ENCODE assay signal across 8 cellular contexts in genomic region chr9:21317956-21318923, GRCh38. TPM values are rescaled to one million over a fixed set of nuclear protein-coding genes. Genes with fewer than 3 reads are reported as not detected.
DNase-seq lines count a peak whose midpoint lies in the region; ATAC-seq and TF ChIP-seq lines count a peak whose summit lies in the region.

No MANE protein-coding gene starts in this region.

- H3K9me3 Mint-ChIP-seq in T-cell (no peaks in the 10 kb centered on the region), nephron (no peaks in the 10 kb centered on the region)

- H3K27me3 ChIP-seq in MG63 = peaks cover 11% of the 10 kb centered on the region

- DNase-seq in ELR (ENCODE audit: low read depth) (peak; percentile 72), MG63 (peak; percentile 73), T-cell (peak in 22 of 34 experiments; percentile 4 to 32 (median 16)), GOT3 (lab: John Stamatoyannopoulos, UW) (no peak), GM19240 (ENCODE audit: insufficient read length, low spot score) (no peak)

- peak; percentile 76 for ATAC-seq in GM21529 (IDR thresholded peaks at IDR 0.05; ENCODE audit: unreplicated experiment)
- ATAC-seq in T-cell (replicated peaks in 1 of 4) = peak; percentile 64 to 75 (median 68)
- peak; percentile 73 for ATAC-seq in esophagus mucosa

- H3K4me3 Mint-ChIP-seq in T-cell = no peak overlapping the region
- H3K4me3 Mint-ChIP-seq in nephron = no peak overlapping the region

- H3K27ac Mint-ChIP-seq in T-cell (peak overlapping the region in 1 of 2 donors; percentile 29), nephron (no peak overlapping the region)

- H3K36me3 Mint-ChIP-seq in T-cell (peaks cover 8% of the 10 kb centered on the region), nephron (ENCODE audit: low read depth) (peaks cover 10% of the 10 kb centered on the region)

- H3K4me3 ChIP-seq in MG63 = no peak overlapping the region

- H3K9me3 ChIP-seq in MG63 = no peaks in the 10 kb centered on the region

- POLR2A ChIA-PET in T-cell (lab: Charles Lee) = interaction anchor here (0.6 to 0.7 kb wide), 3 partner anchors 17 to 1882 kb away, joined by 9 to 10 read pairs (median 10); no protein-coding TSS in a partner anchor

- H3K36me3 ChIP-seq in MG63 = peaks cover 24% of the 10 kb centered on the region

- H3K4me1 Mint-ChIP-seq in T-cell (peaks cover 0 to 5% (median 2%) of the 10 kb centered on the region in 3 donors), nephron (no peaks in the 10 kb centered on the region)

- H3K27me3 Mint-ChIP-seq in T-cell (no peaks in the 10 kb centered on the region), nephron (ENCODE audit: low read depth) (peaks cover 8% of the 10 kb centered on the region)

- TF ChIP-seq CTCF in nephron (IDR thresholded peaks at IDR 0.05; ENCODE audit: unreplicated experiment in 3 of 3) = peak; percentile 70 to 78 (median 74)

- CTCF ChIA-PET in T-cell (lab: Charles Lee) = interaction anchor here (0.6 to 1.9 kb wide), 18 partner anchors 11 to 469 kb away, joined by 3 to 11 read pairs (median 4); no protein-coding TSS in a partner anchor

RNA-seq across cellular contexts. Expression of gene IFNA5, which starts 13.1 kb away (rescaled TPM):
- not detected in 2 replicates for total RNA-seq in MG63 (2014; rRNA removed; shearing (Covaris generic); ENCODE audit: low replicate concordance)
- total RNA-seq in T-cell (under 1 TPM in 1 of 5 donors, not detected in 4; 0.29 TPM), esophagus mucosa (not detected)

RNA-seq across cellular contexts. Expression of gene KLHL9, which starts 17.0 kb away (rescaled TPM):
- 46.6 and 58.6 TPM in 2 replicates for total RNA-seq in MG63 (2014; rRNA removed; shearing (Covaris generic); ENCODE audit: low replicate concordance)
- total RNA-seq in T-cell = 10 to 100 TPM; 14.1 to 27.7 (median 26.0) TPM
- 10.1 TPM for total RNA-seq in esophagus mucosa

RNA-seq across cellular contexts. Expression of gene IFNA6, which starts 32.4 kb away (rescaled TPM):
- not detected in 2 replicates for total RNA-seq in MG63 (2014; rRNA removed; shearing (Covaris generic); ENCODE audit: low replicate concordance)
- total RNA-seq in T-cell (not detected), esophagus mucosa (not detected)

RNA-seq across cellular contexts. Expression of gene IFNA13, which starts 49.6 kb away (rescaled TPM):
- not detected in 2 replicates for total RNA-seq in MG63 (2014; rRNA removed; shearing (Covaris generic); ENCODE audit: low replicate concordance)
- total RNA-seq in T-cell (not detected), esophagus mucosa (not detected)

Comparison
In these comparisons a context has a peak if more than half of its experiments do, and no peak if none do; other contexts are left out.
1. DNase-seq: peak in ELR (single experiment), MG63 (single experiment) and T-cell (22 of 34); none in GOT3 (single experiment) and GM19240 (single experiment).
2. Peak in every context shown above with its lines, with median percentiles within 50 percentile points of each other: ATAC-seq.